9 cellular contexts compared by ENCODE assay signal in the genomic region with DNA sequence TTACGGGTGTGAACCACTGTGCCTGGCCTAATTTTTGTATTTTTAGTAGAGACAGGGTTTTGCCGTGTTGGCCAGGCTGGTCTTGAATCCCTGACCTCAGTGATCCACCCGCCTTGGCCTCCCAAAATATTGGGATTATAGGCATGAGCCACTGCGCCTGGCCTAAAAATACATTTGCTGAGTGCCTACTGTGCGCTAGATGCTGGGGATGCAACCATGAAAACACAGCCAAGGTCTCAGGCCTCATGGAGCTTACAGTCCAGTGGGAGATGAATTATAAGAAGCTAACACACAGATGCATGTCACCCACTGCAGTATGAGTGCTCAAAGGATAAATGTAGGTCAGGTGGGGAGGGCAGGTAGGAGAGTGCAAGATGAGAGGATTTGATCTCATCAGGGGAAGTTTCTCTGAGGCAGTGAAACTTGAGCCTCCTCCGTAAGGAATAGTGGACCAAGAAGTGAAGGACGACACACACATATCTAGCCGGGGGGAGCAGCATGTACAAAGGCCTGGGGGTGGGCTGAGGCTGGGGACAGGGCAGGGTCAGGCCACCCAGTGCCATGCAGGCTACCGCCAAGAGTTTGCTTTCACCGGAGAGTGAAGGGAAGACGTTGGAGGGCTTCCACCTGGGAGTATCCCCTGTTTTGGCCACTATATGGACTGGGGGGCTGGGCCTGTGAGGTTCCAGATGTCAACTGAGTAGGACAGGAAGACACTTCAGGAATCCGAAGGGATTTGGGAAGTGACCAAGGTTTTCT. TPM values are rescaled to one million over a fixed set of nuclear protein-coding genes. Genes with fewer than 3 reads are reported as not detected.
DNase-seq lines count a peak whose midpoint lies in the region; ATAC-seq and TF ChIP-seq lines count a peak whose summit lies in the region.
"Had no signal": no experiment of that assay in that cellular context is flagged by ENCODE, and none has a peak within 500 bp of the region (broad histone marks: within the 10 kb centered on the region; RNA-seq: fewer than 3 reads in every experiment).

No MANE protein-coding gene starts in this region.

- H3K9ac ChIP-seq in duodenal mucosa (ENCODE audit: low read depth in 1 of 2, low read length in 2 of 2) = no peak overlapping the region

- peaks cover 27 to 62% (median 48%) of the 10 kb centered on the region in 4 donors for H3K4me1 Mint-ChIP-seq in CD4-positive, CD25-positive, alpha-beta regulatory T cell

- no peaks in the 10 kb centered on the region for H3K36me3 ChIP-seq in CD4-positive, CD25-positive, alpha-beta regulatory T cell (ENCODE audit: control insufficient read depth, insufficient read depth, low read length)
- H3K36me3 ChIP-seq in Peyer's patch (no peaks in the 10 kb centered on the region), duodenal mucosa (ENCODE audit: control insufficient read depth in 1 of 2, insufficient read depth in 2 of 2, low read length in 2 of 2) (no peaks in the 10 kb centered on the region), MG63 (no peaks in the 10 kb centered on the region)

- TF ChIP-seq CTCF in Peyer's patch (IDR thresholded peaks at IDR 0.05) = no peak

- peak overlapping the region in 2 of 4 donors; percentile 46 to 73 for H3K4me3 Mint-ChIP-seq in CD4-positive, CD25-positive, alpha-beta regulatory T cell

- no peaks in the 10 kb centered on the region for H3K9me3 Mint-ChIP-seq in CD4-positive, CD25-positive, alpha-beta regulatory T cell

- no peaks in the 10 kb centered on the region for H3K27me3 ChIP-seq in CD4-positive, CD25-positive, alpha-beta regulatory T cell (ENCODE audit: control insufficient read depth, insufficient read depth, low read length)
- H3K27me3 ChIP-seq in Peyer's patch = no peaks in the 10 kb centered on the region
- H3K27me3 ChIP-seq in duodenal mucosa (ENCODE audit: control insufficient read depth in 1 of 2, insufficient read depth in 2 of 2, low read length in 2 of 2) = no peaks in the 10 kb centered on the region
- no peaks in the 10 kb centered on the region for H3K27me3 ChIP-seq in MG63

- no peak for TF ChIP-seq POLR2A in Peyer's patch (IDR thresholded peaks at IDR 0.05)

- H3K9me3 ChIP-seq in CD4-positive, CD25-positive, alpha-beta regulatory T cell (ENCODE audit: control insufficient read depth in 2 of 2, low read length in 2 of 2) = no peaks in the 10 kb centered on the region
- H3K9me3 ChIP-seq in Peyer's patch (no peaks in the 10 kb centered on the region), duodenal mucosa (ENCODE audit: control insufficient read depth in 1 of 2, low read length in 2 of 2) (no peaks in the 10 kb centered on the region), MG63 (no peaks in the 10 kb centered on the region)

- peak overlapping the region in 2 of 3 donors; percentile 35 to 85 for H3K27ac Mint-ChIP-seq in CD4-positive, CD25-positive, alpha-beta regulatory T cell

- H3K4me1 ChIP-seq in CD4-positive, CD25-positive, alpha-beta regulatory T cell (ENCODE audit: control insufficient read depth, insufficient read depth, low read length, poor library complexity, severe bottlenecking) = peaks cover 68% of the 10 kb centered on the region
- H3K4me1 ChIP-seq in Peyer's patch (peaks cover 9 to 52% (median 33%) of the 10 kb centered on the region in 4 donors), duodenal mucosa (ENCODE audit: control insufficient read depth in 1 of 2, insufficient read depth in 2 of 2, low read length in 2 of 2) (peaks cover 43 to 46% of the 10 kb centered on the region in 2 donors)

- no peak for DNase-seq in CD4-positive, CD25-positive, alpha-beta regulatory T cell
- DNase-seq in Peyer's patch = no peak
- no peak for DNase-seq in sciatic nerve (ENCODE audit: low spot score)
- DNase-seq in NCI-H2196 treated with DMSO at 0.1 percent for 48 hours (lab: John Stamatoyannopoulos, UW; ENCODE audit: unreplicated experiment) = no peak
- DNase-seq in MG63 = no peak
- DNase-seq: NCI-H2107 had no signal

- no peak overlapping the region for H3K27ac ChIP-seq in CD4-positive, CD25-positive, alpha-beta regulatory T cell (ENCODE audit: insufficient read depth, low read length, poor library complexity, severe bottlenecking)
- H3K27ac ChIP-seq in Peyer's patch (peak overlapping the region; percentile 41 to 80 (median 55)), duodenal mucosa (ENCODE audit: low read depth, low read length) (peak overlapping the region; percentile 33)

- H3K4me3 ChIP-seq in CD4-positive, CD25-positive, alpha-beta regulatory T cell (ENCODE audit: low read depth, low read length) = no peak overlapping the region
- H3K4me3 ChIP-seq in Peyer's patch (no peak overlapping the region), duodenal mucosa (ENCODE audit: low read depth in 1 of 2, low read length in 2 of 2) (no peak overlapping the region), MG63 (no peak overlapping the region)

- intact Hi-C loops in sciatic nerve (cut with DNase I) = no loop called here

- no peak for ATAC-seq in CD4-positive, CD25-positive, alpha-beta regulatory T cell (ENCODE audit: low read depth in 2 of 2)
- peak; percentile 4 for ATAC-seq in sciatic nerve
- no peak for ATAC-seq in GM18909 (IDR thresholded peaks at IDR 0.05; ENCODE audit: poor library complexity, unreplicated experiment)
- no peak for ATAC-seq in HG03139 (IDR thresholded peaks at IDR 0.05; ENCODE audit: unreplicated experiment)

- peaks cover 11% of the 10 kb centered on the region for H3K36me3 Mint-ChIP-seq in CD4-positive, CD25-positive, alpha-beta regulatory T cell

- H3K27me3 Mint-ChIP-seq in CD4-positive, CD25-positive, alpha-beta regulatory T cell = no peaks in the 10 kb centered on the region

RNA-seq across cellular contexts. Expression of gene IRAK2, which starts 24.3 kb away (rescaled TPM):
- 3.6 TPM for total RNA-seq in CD4-positive, CD25-positive, alpha-beta regulatory T cell
- polyA plus RNA-seq in CD4-positive, CD25-positive, alpha-beta regulatory T cell = 1 to 10 TPM in 3 of 4 donors, under 1 TPM in 1; 0.68 to 3.7 (median 2.8) TPM
- 10 to 100 TPM in 3 of 4 donors, 1 to 10 TPM in 1; 9.1 to 17.3 (median 11.0) TPM for total RNA-seq in Peyer's patch
- total RNA-seq in sciatic nerve = 6.4 TPM
- total RNA-seq in MG63 (2014; rRNA removed; shearing (Covaris generic); ENCODE audit: low replicate concordance) = 5.0 and 6.1 TPM in 2 replicates

RNA-seq across cellular contexts. Expression of gene VHL, which starts 47.4 kb away (rescaled TPM):
- total RNA-seq in CD4-positive, CD25-positive, alpha-beta regulatory T cell = 76.6 TPM
- polyA plus RNA-seq in CD4-positive, CD25-positive, alpha-beta regulatory T cell = 10 to 100 TPM in 3 of 4 donors, 1 to 10 TPM in 1; 5.9 to 17.3 (median 12.1) TPM
- total RNA-seq in Peyer's patch = 10 to 100 TPM; 44.0 to 62.7 (median 52.6) TPM
- total RNA-seq in sciatic nerve = 27.4 TPM
- 16.7 and 21.6 TPM in 2 replicates for total RNA-seq in MG63 (2014; rRNA removed; shearing (Covaris generic); ENCODE audit: low replicate concordance)

RNA-seq across cellular contexts. Expression of gene TATDN2, which starts 59.3 kb away (rescaled TPM):
- total RNA-seq in CD4-positive, CD25-positive, alpha-beta regulatory T cell = 86.5 TPM
- polyA plus RNA-seq in CD4-positive, CD25-positive, alpha-beta regulatory T cell = 10 to 100 TPM; 10.2 to 17.4 (median 12.6) TPM
- total RNA-seq in Peyer's patch (10 to 100 TPM; 30.3 to 52.8 (median 36.9) TPM), sciatic nerve (31.7 TPM)
- total RNA-seq in MG63 (2014; rRNA removed; shearing (Covaris generic); ENCODE audit: low replicate concordance) = 7.6 and 15.8 TPM in 2 replicates
